8 cellular contexts compared by ENCODE assay signal in genomic region chr1:26994020-26994745, GRCh38. TPM values are rescaled to one million over a fixed set of nuclear protein-coding genes. Genes with fewer than 3 reads are reported as not detected.
DNase-seq lines count a peak whose midpoint lies in the region; ATAC-seq and TF ChIP-seq lines count a peak whose summit lies in the region.

No MANE protein-coding gene starts in this region.

- H3K9me2 ChIP-seq in hepatocyte (replicated peaks; ENCODE audit: insufficient read depth): no peaks in the 10 kb centered on the region

- in situ Hi-C loops in KBM-7 (cut with MboI; ENCODE audit: low pct_unique_long_range_greater_than_20kb, low sequenced_read_pairs): no loop called here

- ATAC-seq in GM19035 (IDR thresholded peaks at IDR 0.05; ENCODE audit: unreplicated experiment): no peak
- no peak for ATAC-seq in HG02623 (IDR thresholded peaks at IDR 0.05; ENCODE audit: unreplicated experiment)

- H3K9me3 ChIP-seq in hepatocyte (ENCODE audit: low read depth): no peaks in the 10 kb centered on the region

- H3K27me3 ChIP-seq in hepatocyte: no peaks in the 10 kb centered on the region

- H3K4me1 ChIP-seq in hepatocyte (ENCODE audit: insufficient read depth): peaks cover 61% of the 10 kb centered on the region

- peak; percentile 64 for DNase-seq in GM10266 (ENCODE audit: extremely low spot score)
- peak; percentile 25 for DNase-seq in HK-2 (ENCODE audit: unreplicated experiment)
- DNase-seq in activated effector memory CD4-positive, alpha-beta T cell treated with Interleukin-2 at 50 U/mL for 16 hours: peak; percentile 5
- DNase-seq in hepatocyte (ENCODE audit: low spot score): peak; percentile 68
- DNase-seq in KBM-7: no peak

- no peaks in the 10 kb centered on the region for H3K36me3 ChIP-seq in hepatocyte (replicated peaks; ENCODE audit: insufficient read depth, low read depth)

- TF ChIP-seq CTCF in GM10266 (IDR thresholded peaks at IDR 0.05; ENCODE audit: control insufficient read depth, insufficient read depth, low read depth, missing control alignments) (no peak), hepatocyte (IDR thresholded peaks at IDR 0.05; ENCODE audit: poor library complexity) (no peak)

- H3K27ac ChIP-seq in hepatocyte: peak overlapping the region; percentile 91
- H3K27ac ChIP-seq in skin epidermis: peak overlapping the region in 15 of 21 experiments; percentile 4 to 85 (median 53)

- H3K4me2 ChIP-seq in hepatocyte: peak overlapping the region; percentile 95

- H3K4me3 ChIP-seq in hepatocyte: peak overlapping the region; percentile 69
- H3K4me3 ChIP-seq in skin epidermis: peak overlapping the region; percentile 45 to 86 (median 77)

- H4K20me1 ChIP-seq in hepatocyte (ENCODE audit: insufficient read depth, poor library complexity, severe bottlenecking): peaks cover 8% of the 10 kb centered on the region

- peaks cover 36% of the 10 kb centered on the region for H3K79me2 ChIP-seq in hepatocyte

- peak overlapping the region; percentile 60 for H2AFZ ChIP-seq in hepatocyte

- WGBS in hepatocyte (ENCODE audit: low lambda C conversion rate, missing lambda C conversion rate): 5% methylated on average over 22 of the region's 95 CpGs

RNA-seq across cellular contexts. Expression of gene TRNP1, which starts 0.7 kb away (rescaled TPM):
- total RNA-seq in hepatocyte: 67.4 and 92.5 TPM in 2 replicates
- 137 and 145 TPM in 2 replicates for polyA plus RNA-seq in hepatocyte

RNA-seq across cellular contexts. Expression of gene TENT5B, which starts 18.5 kb away (rescaled TPM):
- 21.0 and 26.0 TPM in 2 replicates for total RNA-seq in hepatocyte
- polyA plus RNA-seq in hepatocyte: 56.0 and 60.7 TPM in 2 replicates

RNA-seq across cellular contexts. Expression of gene KDF1, which starts 33.9 kb away (rescaled TPM):
- total RNA-seq in hepatocyte: 10.5 and 18.1 TPM in 2 replicates
- polyA plus RNA-seq in hepatocyte: 17.2 and 21.9 TPM in 2 replicates
